Comparison of ENCODE assay signal across 8 cellular contexts in genomic region chr12:55996715-55997534, GRCh38. TPM values are rescaled to one million over a fixed set of nuclear protein-coding genes. Genes with fewer than 3 reads are reported as not detected.
DNase-seq lines count a peak whose midpoint lies in the region; ATAC-seq and TF ChIP-seq lines count a peak whose summit lies in the region.

Gene SUOX, plus strand, starts transcription at chr12:55997276. Its CDS starts 4,946 bp downstream, at chr12:56002222.

- DNase-seq in AG09319 (ENCODE audit: extremely low read depth, low read depth) = peak; percentile 88
- DNase-seq in NCI-H1436 (lab: John Stamatoyannopoulos, UW) = peak; percentile 73
- no peak for DNase-seq in T-helper 17 cell
- peak; percentile 98 for DNase-seq in left lobe of liver (ENCODE audit: low spot score)
- DNase-seq in stimulated activated CD8-positive, alpha-beta memory T cell treated with anti-CD3 and anti-CD28 coated beads, Interleukin-4, amount 100 ng/mL, for 48 hours = peak; percentile 65

- no peak for TF ChIP-seq CTCF in AG09319 (IDR thresholded peaks at IDR 0.05; ENCODE audit: low read depth, low read length)

- ATAC-seq in GM18505 (IDR thresholded peaks at IDR 0.05; ENCODE audit: unreplicated experiment) = peak; percentile 98
- peak; percentile 100 for ATAC-seq in HG02852 (IDR thresholded peaks at IDR 0.05; ENCODE audit: unreplicated experiment)
- ATAC-seq in T-helper 17 cell = peak; percentile 62
- peak; percentile 92 for ATAC-seq in left lobe of liver

- H3K4me3 ChIP-seq in duodenal mucosa (ENCODE audit: low read depth in 1 of 2, low read length in 2 of 2) = peak within 1 kb of the TSS; percentile 97 to 98

- H3K9ac ChIP-seq in duodenal mucosa (ENCODE audit: low read depth in 1 of 2, low read length in 2 of 2) = peak within 1 kb of the TSS; percentile 89 to 98

- H3K36me3 ChIP-seq in duodenal mucosa (ENCODE audit: control insufficient read depth in 1 of 2, insufficient read depth in 2 of 2, low read length in 2 of 2) = peaks cover 16 to 24% of the 10 kb centered on the region in 2 donors

- H3K9me3 ChIP-seq in T-helper 17 cell (ENCODE audit: control insufficient read depth, low read length, poor library complexity, severe bottlenecking) (no peaks in the 10 kb centered on the region), duodenal mucosa (ENCODE audit: control insufficient read depth in 1 of 2, low read length in 2 of 2) (no peaks in the 10 kb centered on the region)

- peak within 1 kb of the TSS; percentile 21 for H3K27ac Mint-ChIP-seq in T-helper 17 cell

- H3K4me3 Mint-ChIP-seq in T-helper 17 cell = no peak within 1 kb of the TSS

- H3K27ac ChIP-seq in duodenal mucosa (ENCODE audit: low read depth, low read length) = peak within 1 kb of the TSS; percentile 63

- peak; percentile 80 for TF ChIP-seq POLR2A in GM18505 (IDR thresholded peaks at IDR 0.05; ENCODE audit: borderline replicate concordance, extremely low read depth, insufficient read depth, insufficient read length)

- no peaks in the 10 kb centered on the region for H3K36me3 Mint-ChIP-seq in T-helper 17 cell (ENCODE audit: low read depth)

- H3K27me3 Mint-ChIP-seq in T-helper 17 cell = peaks cover 4% of the 10 kb centered on the region

- H3K27me3 ChIP-seq in duodenal mucosa (ENCODE audit: control insufficient read depth in 1 of 2, insufficient read depth in 2 of 2, low read length in 2 of 2) = no peaks in the 10 kb centered on the region

- H3K4me1 Mint-ChIP-seq in T-helper 17 cell = peaks cover 11% of the 10 kb centered on the region

- H3K4me1 ChIP-seq in duodenal mucosa (ENCODE audit: control insufficient read depth in 1 of 2, insufficient read depth in 2 of 2, low read length in 2 of 2) = peaks cover 41 to 43% of the 10 kb centered on the region in 2 donors

RNA-seq across cellular contexts. Expression of gene SUOX, which starts in this region (rescaled TPM):
- total RNA-seq in T-helper 17 cell (1 to 10 TPM; 1.5 to 2.2 TPM), left lobe of liver (56.1 TPM)

Comparison
In these comparisons a context has a peak if more than half of its experiments do, and no peak if none do; other contexts are left out.
1. RNA of gene SUOX (total RNA-seq): 56.1 TPM in left lobe of liver (single experiment); 1.5 to 2.2 TPM in T-helper 17 cell; every median in the first group is over 10 times any median in the second.
2. DNase-seq: peak in AG09319 (single experiment), NCI-H1436 (single experiment), left lobe of liver (single experiment) and stimulated activated CD8-positive, alpha-beta memory T cell treated with anti-CD3 and anti-CD28 coated beads, Interleukin-4, amount 100 ng/mL, for 48 hours (single experiment); none in T-helper 17 cell (0 of 3).
3. Peak in every context shown above with its lines, with median percentiles within 50 percentile points of each other: ATAC-seq.